Comparison of ENCODE assay signal across 9 cellular contexts in the genomic region with DNA sequence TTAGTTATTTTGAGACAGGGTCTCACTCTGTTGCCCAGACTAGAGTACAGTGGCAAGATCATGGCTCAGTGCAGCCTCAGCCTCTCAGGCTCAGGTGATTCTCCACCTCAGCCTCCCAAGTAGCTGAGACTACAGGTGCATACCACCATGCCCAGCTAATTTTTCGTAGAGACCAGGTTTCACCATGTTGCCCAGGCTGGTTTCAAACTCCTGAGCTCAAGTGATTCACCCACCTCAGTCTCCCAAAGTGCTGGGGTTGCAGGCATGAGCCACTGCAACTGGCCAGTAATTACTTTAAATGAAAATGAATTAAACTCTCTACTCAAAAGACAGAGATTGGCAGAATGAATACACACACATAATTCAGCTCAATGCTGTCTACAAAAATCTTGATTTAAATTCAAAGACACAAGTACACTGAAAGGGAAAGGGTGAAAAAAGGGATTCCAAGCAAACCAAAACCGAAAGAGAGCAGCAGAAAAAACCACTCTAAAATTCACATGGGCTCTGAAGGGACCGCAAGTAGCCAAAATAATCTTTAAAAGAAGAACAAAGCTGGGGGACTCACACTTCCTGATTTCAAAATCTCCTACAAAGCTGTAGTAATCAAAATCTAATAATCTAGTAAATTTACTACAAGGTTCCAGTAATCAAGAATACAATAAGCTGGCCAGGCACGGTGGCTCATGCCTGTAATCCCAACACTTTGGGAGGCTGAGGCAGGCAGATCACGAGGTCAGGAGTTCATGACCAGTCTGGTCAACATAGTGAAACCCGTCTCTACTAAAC. TPM values are rescaled to one million over a fixed set of nuclear protein-coding genes. Genes with fewer than 3 reads are reported as not detected.
DNase-seq lines count a peak whose midpoint lies in the region; ATAC-seq and TF ChIP-seq lines count a peak whose summit lies in the region.
"Had no signal": no experiment of that assay in that cellular context is flagged by ENCODE, and none has a peak within 500 bp of the region (broad histone marks: within the 10 kb centered on the region; RNA-seq: fewer than 3 reads in every experiment).

No MANE protein-coding gene starts in this region.

- no peaks in the 10 kb centered on the region for H3K27me3 Mint-ChIP-seq in activated B cell treated with CpG ODN at 0.5 μM for 24 hours
- no peaks in the 10 kb centered on the region for H3K27me3 Mint-ChIP-seq in naive B cell

- ATAC-seq in GM18498 (IDR thresholded peaks at IDR 0.05; ENCODE audit: unreplicated experiment) (peak; percentile 72), HG02678 (IDR thresholded peaks at IDR 0.05; ENCODE audit: unreplicated experiment) (peak; percentile 72), activated B cell treated with CpG ODN at 0.5 μM for 24 hours (ENCODE audit: low read depth) (peak; percentile 73), naive B cell (ENCODE audit: low read depth in 2 of 2) (peak; percentile 76 to 80), HG03280 (IDR thresholded peaks at IDR 0.05; ENCODE audit: unreplicated experiment) (no peak)

- H3K4me1 Mint-ChIP-seq in activated B cell treated with CpG ODN at 0.5 μM for 24 hours = peaks cover 34% of the 10 kb centered on the region
- peaks cover 14 to 47% (median 17%) of the 10 kb centered on the region in 3 donors for H3K4me1 Mint-ChIP-seq in naive B cell

- DNase-seq in activated B cell treated with CpG ODN at 0.5 μM for 24 hours (no peak), naive B cell (peak; percentile 61), DMS153 treated with DMSO at 0.1 percent for 48 hours (lab: John Stamatoyannopoulos, UW; ENCODE audit: unreplicated experiment) (no peak), T-helper 9 cell (no peak), cerebellar nuclear complex (lab: John Stamatoyannopoulos, UW) (no peak)
- DNase-seq: left cardiac atrium had no signal

- intact Hi-C loops in activated B cell treated with CpG ODN at 0.5 μM for 24 hours (cut with micrococcal nuclease) = loop anchor here (1.0 to 2.0 kb wide), 2 partner anchors 17 kb away; no protein-coding TSS in a partner anchor

- H3K36me3 Mint-ChIP-seq in activated B cell treated with CpG ODN at 0.5 μM for 24 hours (ENCODE audit: low read depth) (peaks cover 5% of the 10 kb centered on the region), naive B cell (peaks cover 11 to 16% of the 10 kb centered on the region in 2 donors)

- POLR2A ChIA-PET in activated B cell treated with CpG ODN at 0.5 μM for 24 hours (lab: Charles Lee) = interaction anchor here (1.0 to 1.9 kb wide), 5 partner anchors 13 to 66 kb away, joined by 4 to 6 read pairs (median 5); no protein-coding TSS in a partner anchor

- H3K9me3 Mint-ChIP-seq in activated B cell treated with CpG ODN at 0.5 μM for 24 hours (peaks cover 13% of the 10 kb centered on the region), naive B cell (peaks cover 8 to 19% (median 15%) of the 10 kb centered on the region in 7 donors)

- CTCF ChIA-PET in activated B cell treated with CpG ODN at 0.5 μM for 24 hours (lab: Charles Lee) = interaction anchor here (0.8 to 1.8 kb wide), 4 partner anchors 13 to 53 kb away, joined by 3 to 5 read pairs (median 4); partner anchors contain the start of gene SPON2

- TF ChIP-seq CTCF in activated B cell treated with CpG ODN at 0.5 μM for 24 hours (IDR thresholded peaks at IDR 0.05) = no peak

- H3K4me3 Mint-ChIP-seq in activated B cell treated with CpG ODN at 0.5 μM for 24 hours (peak overlapping the region; percentile 73), naive B cell (peak overlapping the region; percentile 42 to 87 (median 74))

- H3K27ac Mint-ChIP-seq in activated B cell treated with CpG ODN at 0.5 μM for 24 hours (peak overlapping the region; percentile 72), naive B cell (peak overlapping the region; percentile 16 to 77 (median 52))

RNA-seq across cellular contexts. Expression of gene SPON2, which starts 11.8 kb away (rescaled TPM):
- total RNA-seq in activated B cell treated with CpG ODN at 0.5 μM for 24 hours = 2.2 and 3.4 TPM in 2 replicates
- polyA plus RNA-seq in naive B cell (ENCODE audit: low read depth in 6 of 6) = 1 to 10 TPM in 5 of 6 donors, under 1 TPM in 1; 0.56 to 4.1 (median 1.5) TPM
